15 cellular contexts compared by ENCODE assay signal in genomic region chr18:25463726-25464125, GRCh38.
DNase-seq lines count a peak whose midpoint lies in the region; ATAC-seq, FAIRE-seq and TF ChIP-seq lines count a peak whose summit lies in the region.
"Had no signal": no experiment of that assay in that cellular context is flagged by ENCODE, and none has a peak within 500 bp of the region (broad histone marks: within the 10 kb centered on the region; RNA-seq: fewer than 3 reads in every experiment).

No MANE protein-coding gene starts in this region.

- DNase-seq in HepG2 (ENCODE audit: low spot score) (no peak), right lobe of liver (no peak), GM12878 (ENCODE audit: low read depth, low spot score) (no peak), hepatocyte (ENCODE audit: low spot score) (no peak), smooth muscle cell (lab: John Stamatoyannopoulos, UW; ENCODE audit: unreplicated experiment) (no peak), head of caudate nucleus (no peak)
- DNase-seq: Calu3; CD4-positive, alpha-beta memory T cell; DMS79 treated with DMSO at 0.1 percent for 48 hours; GF-D8 had no signal

- H3K27me3 ChIP-seq in HepG2 (ENCODE audit: control insufficient read depth in 1 of 2, insufficient read depth in 2 of 2, low read length in 2 of 2), result no peaks in the 10 kb centered on the region
- no peaks in the 10 kb centered on the region for H3K27me3 ChIP-seq in right lobe of liver
- H3K27me3 ChIP-seq in GM12878 (replicated peaks in 1 of 2; ENCODE audit: control insufficient read depth in 2 of 2, insufficient read depth in 2 of 2, low read length in 1 of 2), result no peaks in the 10 kb centered on the region; a peak in 1 of 4 replicates
- no peaks in the 10 kb centered on the region for H3K27me3 ChIP-seq in hepatocyte
- no peaks in the 10 kb centered on the region for H3K27me3 ChIP-seq in smooth muscle cell (ENCODE audit: low read depth)
- H3K27me3 ChIP-seq: BLaER1 had no signal

- H3K9me2 ChIP-seq in hepatocyte (replicated peaks; ENCODE audit: insufficient read depth), result no peaks in the 10 kb centered on the region

- H2AFZ ChIP-seq in HepG2 (ENCODE audit: low read length) (no peak overlapping the region), GM12878 (ENCODE audit: control insufficient read depth, low read depth, low read length) (no peak overlapping the region), hepatocyte (no peak overlapping the region), smooth muscle cell (ENCODE audit: low read depth) (peak overlapping the region; percentile 6)

- in situ Hi-C loops in HepG2 (cut with HindIII; ENCODE audit: extremely low pct_ligation_motif_present, low pct_unique_long_range_greater_than_20kb), result no loop called here
- in situ Hi-C loops in GM12878 (cut with MboI), result no loop called here

- RAD21 ChIA-PET in GM12878 (lab: Charles Lee; ENCODE audit: unreplicated experiment), result no interaction called here

- 45% methylated on average over 4 of the region's 4 CpGs for WGBS in HepG2 (ENCODE audit: low lambda C conversion rate)
- 51% methylated on average over 4 of the region's 4 CpGs for WGBS in right lobe of liver (ENCODE audit: insufficient coverage, low coverage, low lambda C conversion rate, missing lambda C conversion rate)
- WGBS in GM12878 (ENCODE audit: insufficient coverage, insufficient replicate concordance, low lambda C conversion rate, missing lambda C conversion rate), result 43% methylated on average over 4 of the region's 4 CpGs
- 79% methylated on average over 4 of the region's 4 CpGs for WGBS in hepatocyte (ENCODE audit: low lambda C conversion rate, missing lambda C conversion rate)
- WGBS in smooth muscle cell (ENCODE audit: low lambda C conversion rate), result 76% methylated on average over 4 of the region's 4 CpGs

- H3K4me3 ChIP-seq in HepG2 (replicated peaks in 1 of 3; ENCODE audit: insufficient read depth in 1 of 3, low read depth in 2 of 3, low read length in 3 of 3) (no peak overlapping the region), right lobe of liver (no peak overlapping the region), GM12878 (no peak overlapping the region), hepatocyte (no peak overlapping the region), smooth muscle cell (no peak overlapping the region)
- H3K4me3 ChIP-seq: A549, BLaER1 had no signal

- TF ChIP-seq RAD21 in HepG2 (CRISPR knock-in tag; IDR thresholded peaks at IDR 0.05) (no peak), GM12878 (IDR thresholded peaks at IDR 0.05; ENCODE audit: insufficient read depth, low read depth, low read length) (no peak)

- H3K9ac ChIP-seq in HepG2 (ENCODE audit: insufficient read depth, low read depth, low read length), result no peak overlapping the region
- no peak overlapping the region for H3K9ac ChIP-seq in GM12878 (ENCODE audit: control insufficient read depth, insufficient read depth, low read length)
- no peak overlapping the region for H3K9ac ChIP-seq in smooth muscle cell (ENCODE audit: low read depth)
- H3K9ac ChIP-seq: BLaER1 had no signal

- no TSS peak for BruUV-seq in HepG2 (replicated peaks; lab: Mats Ljungman, UMichigan)
- BruUV-seq in GM12878 (replicated peaks; lab: Mats Ljungman, UMichigan), result no TSS peak

- CTCF ChIA-PET in HepG2 (lab: Yijun Ruan, JAX; ENCODE audit: low intra/inter-chr PET ratio, low total read pairs) (no interaction called here), GM12878 (lab: Yijun Ruan, JAX) (no interaction called here)

- TF ChIP-seq POLR2A in HepG2 (IDR thresholded peaks at IDR 0.05; ENCODE audit: insufficient read depth in 1 of 2, low read depth in 2 of 2, low read length in 2 of 2) (no peak), right lobe of liver (IDR thresholded peaks at IDR 0.05) (no peak), GM12878 (IDR thresholded peaks at IDR 0.05; ENCODE audit: low read depth, low read length) (no peak)

- TF ChIP-seq EP300 in HepG2 (IDR thresholded peaks at IDR 0.05; ENCODE audit: low read depth in 2 of 2, low read length in 2 of 2) (no peak), HepG2 (CRISPR knock-in tag; IDR thresholded peaks at IDR 0.05; ENCODE audit: borderline replicate concordance) (no peak), GM12878 (IDR thresholded peaks at IDR 0.05; ENCODE audit: borderline replicate concordance in 1 of 2, control insufficient read depth in 1 of 2, low read depth in 2 of 2, low read length in 2 of 2) (no peak)

- no peak for ATAC-seq in HepG2
- no peak for ATAC-seq in right lobe of liver
- no peak for ATAC-seq in GM12878
- ATAC-seq in GM18868 (IDR thresholded peaks at IDR 0.05; ENCODE audit: unreplicated experiment), result no peak
- no peak for ATAC-seq in HG03175 (IDR thresholded peaks at IDR 0.05; ENCODE audit: unreplicated experiment)
- ATAC-seq: A549 had no signal

- intact Hi-C loops in HepG2 (cut with micrococcal nuclease; ENCODE audit: unreplicated experiment) (no loop called here), right lobe of liver (cut with DNase I) (no loop called here), GM12878 (cut with micrococcal nuclease; ENCODE audit: unreplicated experiment) (no loop called here), head of caudate nucleus (cut with DNase I) (no loop called here)

- H3K9me3 ChIP-seq in HepG2 (ENCODE audit: low read length) (no peaks in the 10 kb centered on the region), right lobe of liver (no peaks in the 10 kb centered on the region), GM12878 (replicated peaks; ENCODE audit: control insufficient read depth, insufficient read depth, low read length) (no peaks in the 10 kb centered on the region), hepatocyte (ENCODE audit: low read depth) (no peaks in the 10 kb centered on the region), smooth muscle cell (replicated peaks; ENCODE audit: low read depth) (no peaks in the 10 kb centered on the region)
- H3K9me3 ChIP-seq: A549, BLaER1 had no signal

- TF ChIP-seq CTCF in HepG2 (CRISPR knock-in tag; IDR thresholded peaks at IDR 0.05) (no peak), right lobe of liver (IDR thresholded peaks at IDR 0.05) (no peak), GM12878 (IDR thresholded peaks at IDR 0.05 in 2 of 3, conservative IDR thresholded peaks at IDR 0.05 in 1 of 3; ENCODE audit: control insufficient read depth in 2 of 3, extremely low read depth in 1 of 3, insufficient read depth in 1 of 3, low read depth in 3 of 3, low read length in 3 of 3) (no peak), hepatocyte (IDR thresholded peaks at IDR 0.05; ENCODE audit: poor library complexity) (no peak), smooth muscle cell (IDR thresholded peaks at IDR 0.05; ENCODE audit: borderline replicate concordance, insufficient read depth, poor library complexity, severe bottlenecking) (no peak)

- POLR2A ChIA-PET in HepG2 (lab: Yijun Ruan, JAX) (no interaction called here), GM12878 (lab: Charles Lee) (no interaction called here)

- H3K79me2 ChIP-seq in HepG2 (ENCODE audit: insufficient read depth, low read length) (no peaks in the 10 kb centered on the region), GM12878 (ENCODE audit: control insufficient read depth, insufficient read depth, low read length) (no peaks in the 10 kb centered on the region), hepatocyte (no peaks in the 10 kb centered on the region), smooth muscle cell (ENCODE audit: low read depth) (no peaks in the 10 kb centered on the region)

- H3K36me3 ChIP-seq in HepG2 (replicated peaks in 1 of 2; ENCODE audit: control insufficient read depth in 1 of 2, insufficient read depth in 2 of 2, low read length in 2 of 2) (no peaks in the 10 kb centered on the region), right lobe of liver (no peaks in the 10 kb centered on the region), GM12878 (ENCODE audit: control insufficient read depth in 2 of 2, insufficient read depth in 2 of 2, low read length in 1 of 2) (no peaks in the 10 kb centered on the region), hepatocyte (replicated peaks; ENCODE audit: insufficient read depth, low read depth) (no peaks in the 10 kb centered on the region), smooth muscle cell (ENCODE audit: low read depth) (no peaks in the 10 kb centered on the region)
- H3K36me3 ChIP-seq: BLaER1 had no signal

- H3K4me1 ChIP-seq in HepG2 (ENCODE audit: insufficient read depth, low read length) (no peaks in the 10 kb centered on the region), right lobe of liver (no peaks in the 10 kb centered on the region), GM12878 (ENCODE audit: control insufficient read depth, insufficient read depth, low read length) (no peaks in the 10 kb centered on the region), hepatocyte (ENCODE audit: insufficient read depth) (no peaks in the 10 kb centered on the region), smooth muscle cell (ENCODE audit: low read depth) (peaks cover 50% of the 10 kb centered on the region)
- H3K4me1 ChIP-seq: A549 had no signal

- H4K20me1 ChIP-seq in HepG2 (ENCODE audit: insufficient read depth, low read length) (no peaks in the 10 kb centered on the region), GM12878 (ENCODE audit: control insufficient read depth, insufficient read depth) (no peaks in the 10 kb centered on the region), hepatocyte (ENCODE audit: insufficient read depth, poor library complexity, severe bottlenecking) (no peaks in the 10 kb centered on the region), smooth muscle cell (ENCODE audit: low read depth) (no peaks in the 10 kb centered on the region)
- H4K20me1 ChIP-seq: BLaER1 had no signal

- H3F3A ChIP-seq in smooth muscle cell (ENCODE audit: low read depth), result no peaks in the 10 kb centered on the region

- FAIRE-seq in HepG2 (lab: Jason Lieb, UNC) (no peak), GM12878 (lab: Jason Lieb, UNC) (no peak)
- FAIRE-seq: A549 had no signal

- no peak overlapping the region for H3K27ac ChIP-seq in HepG2 (ENCODE audit: extremely low read length, insufficient read depth, low read length)
- H3K27ac ChIP-seq in right lobe of liver, result no peak overlapping the region
- no peak overlapping the region for H3K27ac ChIP-seq in GM12878 (ENCODE audit: control insufficient read depth, insufficient read depth)
- peak overlapping the region; percentile 14 for H3K27ac ChIP-seq in hepatocyte
- H3K27ac ChIP-seq in smooth muscle cell (ENCODE audit: low read depth), result no peak overlapping the region
- H3K27ac ChIP-seq: 22Rv1, A549, BLaER1 had no signal

- SMC1A ChIA-PET in GM12878 (lab: Charles Lee; ENCODE audit: uncharacterized antibody, unreplicated experiment), result no interaction called here

- H3K4me2 ChIP-seq in HepG2 (ENCODE audit: low read depth, low read length) (no peak overlapping the region), GM12878 (ENCODE audit: control insufficient read depth, insufficient read depth) (no peak overlapping the region), hepatocyte (no peak overlapping the region), smooth muscle cell (peak overlapping the region; percentile 61)
- H3K4me2 ChIP-seq: A549, BLaER1 had no signal

TF ChIP-seq in HepG2, 621 proteins besides CTCF, POLR2A, EP300 and RAD21 (continues in another document):
- peak; percentile 61; the same call in 1 of the 2 replicates for TF ChIP-seq ZNF24 (IDR thresholded peaks at IDR 0.05)
- no peak for TF ChIP-seq KDM3A (CRISPR knock-in tag; IDR thresholded peaks at IDR 0.05; ENCODE audit: low read depth)
- no peak for TF ChIP-seq ZNF7 (CRISPR knock-in tag; IDR thresholded peaks at IDR 0.05)

Comparison
In these comparisons a context has a peak if more than half of its experiments do, and no peak if none do; other contexts are left out.
1. Of the 75 proteins assayed by ChIP-seq in both HepG2 and GM12878: peak only in HepG2: none; only in GM12878: none; in both: ZNF24; in neither: 74.